ENCODE assay signal across 18 cellular contexts in the genomic region with DNA sequence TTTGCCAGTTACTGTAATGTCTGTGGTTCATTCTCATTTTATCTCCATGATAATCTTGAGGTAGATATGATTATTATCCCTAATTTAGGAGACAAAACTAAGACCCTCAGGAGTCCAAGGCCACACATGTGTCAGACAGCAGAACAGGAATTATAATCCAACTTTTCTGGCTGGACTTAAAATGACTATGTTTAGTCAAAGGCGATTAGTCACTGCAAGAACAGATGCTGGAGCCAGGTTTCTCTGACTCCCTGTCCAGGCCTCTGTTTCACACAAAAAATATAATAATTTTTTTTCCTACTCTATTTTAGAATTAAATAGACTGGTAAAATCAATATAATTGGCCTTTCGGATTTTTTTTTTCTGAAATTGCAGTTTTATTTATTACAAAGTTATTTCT. TPM values are rescaled to one million over a fixed set of nuclear protein-coding genes. Genes with fewer than 3 reads are reported as not detected.
DNase-seq lines count a peak whose midpoint lies in the region; ATAC-seq, FAIRE-seq and TF ChIP-seq lines count a peak whose summit lies in the region.
"Had no signal": no experiment of that assay in that cellular context is flagged by ENCODE, and none has a peak within 500 bp of the region (broad histone marks: within the 10 kb centered on the region; RNA-seq: fewer than 3 reads in every experiment).

No MANE protein-coding gene starts in this region.

- DNase-seq in cardiac muscle cell (ENCODE audit: low read depth in 1 of 2, low spot score in 1 of 2) (peak in 1 of 2 donors; percentile 53), heart right ventricle (no peak), astrocyte (ENCODE audit: low read depth) (peak; percentile 78), fibroblast of villous mesenchyme (ENCODE audit: low read depth) (peak; percentile 56), NCI-H1930 (lab: John Stamatoyannopoulos, UW) (no peak)
- DNase-seq: ACHN; activated effector memory CD4-positive, alpha-beta T cell treated with Interleukin-2 at 50 U/mL for 16 hours; caudate nucleus; KG1; NCI-H187 treated with DMSO at 0.1 percent for 48 hours; NCI-H748 treated with DMSO at 0.1 percent for 48 hours; pancreas; SHP77 treated with DMSO at 0.1 percent for 48 hours; testis had no signal

- H3K36me3 ChIP-seq in cardiac muscle cell (no peaks in the 10 kb centered on the region), heart right ventricle (no peaks in the 10 kb centered on the region), astrocyte (ENCODE audit: insufficient read depth, low read length) (no peaks in the 10 kb centered on the region)
- H3K36me3 ChIP-seq: pancreas had no signal

- H3K4me3 ChIP-seq in cardiac muscle cell, result no peak overlapping the region
- no peak overlapping the region for H3K4me3 ChIP-seq in heart right ventricle
- H3K4me3 ChIP-seq in astrocyte (ENCODE audit: insufficient read depth, low read depth, low read length), result no peak overlapping the region
- H3K4me3 ChIP-seq in fibroblast of villous mesenchyme (ENCODE audit: low read depth, low read length), result no peak overlapping the region
- H3K4me3 ChIP-seq: pancreas, testis had no signal

- no peaks in the 10 kb centered on the region for H3K9me3 Mint-ChIP-seq in astrocyte (ENCODE audit: unreplicated experiment)

- H3K4me1 ChIP-seq in cardiac muscle cell (ENCODE audit: low read depth), result peaks cover 11% of the 10 kb centered on the region
- H3K4me1 ChIP-seq in heart right ventricle, result peaks cover 0 to 13% (median 7%) of the 10 kb centered on the region in 9 donors
- H3K4me1 ChIP-seq in astrocyte (ENCODE audit: insufficient read depth, low read length), result peaks cover 9% of the 10 kb centered on the region
- H3K4me1 ChIP-seq: pancreas, testis had no signal

- H3K79me2 ChIP-seq in astrocyte (ENCODE audit: insufficient read depth, low read length), result no peaks in the 10 kb centered on the region

- no peaks in the 10 kb centered on the region for H3K36me3 Mint-ChIP-seq in astrocyte (ENCODE audit: low read depth, unreplicated experiment)

- H4K20me1 ChIP-seq in astrocyte (ENCODE audit: insufficient read depth, low read length), result no peaks in the 10 kb centered on the region

- peak overlapping the region; percentile 65 for H3K27ac ChIP-seq in cardiac muscle cell
- peak overlapping the region in 2 of 10 donors; percentile 19 to 39 for H3K27ac ChIP-seq in heart right ventricle
- H3K27ac ChIP-seq in astrocyte (ENCODE audit: low read depth, low read length), result peak overlapping the region; percentile 49

- no peak for ATAC-seq in heart right ventricle
- ATAC-seq in HG03095 (IDR thresholded peaks at IDR 0.05; ENCODE audit: unreplicated experiment), result no peak
- no peak for ATAC-seq in HG03159 (IDR thresholded peaks at IDR 0.05; ENCODE audit: unreplicated experiment)
- no peak for ATAC-seq in HG02973 (IDR thresholded peaks at IDR 0.05; ENCODE audit: unreplicated experiment)
- ATAC-seq: esophagus mucosa had no signal

- no peak overlapping the region for H2AFZ ChIP-seq in astrocyte (ENCODE audit: low read depth, low read length)

- H3K9me3 ChIP-seq in cardiac muscle cell (ENCODE audit: low read depth) (no peaks in the 10 kb centered on the region), heart right ventricle (no peaks in the 10 kb centered on the region), astrocyte (ENCODE audit: insufficient read depth, low read depth, low read length) (no peaks in the 10 kb centered on the region)
- H3K9me3 ChIP-seq: pancreas, testis had no signal

- intact Hi-C loops in heart right ventricle (cut with DNase I), result no loop called here

- H3K9ac ChIP-seq in astrocyte (ENCODE audit: low read length), result no peak overlapping the region

- 69 to 80% methylated on average over 2 of the region's 2 CpGs for WGBS in heart right ventricle, 2 donors

- no peak for TF ChIP-seq CTCF in cardiac muscle cell (IDR thresholded peaks at IDR 0.05; ENCODE audit: low read depth, low read length)
- no peak for TF ChIP-seq CTCF in heart right ventricle (IDR thresholded peaks at IDR 0.05)
- no peak for TF ChIP-seq CTCF in astrocyte (IDR thresholded peaks at IDR 0.05; ENCODE audit: insufficient read depth, low read depth, low read length)
- no peak for TF ChIP-seq CTCF in fibroblast of villous mesenchyme (IDR thresholded peaks at IDR 0.05; ENCODE audit: insufficient read depth, low read depth, low read length)

- H3K27ac Mint-ChIP-seq in astrocyte (ENCODE audit: unreplicated experiment), result peak overlapping the region; percentile 88

- H3K27me3 Mint-ChIP-seq in astrocyte (ENCODE audit: low read depth, unreplicated experiment), result no peaks in the 10 kb centered on the region

- H3K4me1 Mint-ChIP-seq in astrocyte (ENCODE audit: low read depth, unreplicated experiment), result peaks cover 10% of the 10 kb centered on the region

- FAIRE-seq in astrocyte (lab: Jason Lieb, UNC), result peak; percentile 83

- H3K27me3 ChIP-seq in cardiac muscle cell (no peaks in the 10 kb centered on the region), heart right ventricle (no peaks in the 10 kb centered on the region), astrocyte (ENCODE audit: insufficient read depth, low read length) (no peaks in the 10 kb centered on the region)
- H3K27me3 ChIP-seq: pancreas, testis had no signal

- no peak overlapping the region for H3K4me2 ChIP-seq in astrocyte (ENCODE audit: low read length)

- H3K4me3 Mint-ChIP-seq in astrocyte (ENCODE audit: unreplicated experiment), result no peak overlapping the region

RNA-seq across cellular contexts. Expression of a gene that starts 56.7 kb away (rescaled TPM):
- total RNA-seq in cardiac muscle cell, result 2.1 and 7.4 TPM in 2 replicates
- 3.3 and 5.0 TPM in 2 replicates for polyA plus RNA-seq in cardiac muscle cell
- 10 to 100 TPM in 9 of 10 donors, 1 to 10 TPM in 1; 9.1 to 33.6 (median 20.0) TPM for total RNA-seq in heart right ventricle
- 1 to 10 TPM; 2.7 to 3.7 TPM for polyA plus RNA-seq in heart right ventricle
- total RNA-seq in astrocyte, result 18.3 and 18.6 TPM in 2 replicates
- total RNA-seq in fibroblast of villous mesenchyme, result 4.7 and 5.2 TPM in 2 replicates

Comparison
In these comparisons a context has a peak if more than half of its experiments do, and no peak if none do; other contexts are left out.
1. DNase-seq: peak in astrocyte (single experiment) and fibroblast of villous mesenchyme (single experiment); none in heart right ventricle (0 of 2) and NCI-H1930 (0 of 2).